25 cellular contexts compared by ENCODE assay signal in genomic region chr3:133408366-133408765, GRCh38. TPM values are rescaled to one million over a fixed set of nuclear protein-coding genes. Genes with fewer than 3 reads are reported as not detected.
"Had no signal": no experiment of that assay in that cellular context is flagged by ENCODE, and none has a peak within 500 bp of the region (broad histone marks: within the 10 kb centered on the region; RNA-seq: fewer than 3 reads in every experiment).

No MANE protein-coding gene starts in this region.

- H3K27ac ChIP-seq: adrenal gland, epithelial cell of prostate, heart left ventricle, left ventricle myocardium inferior, parathyroid adenoma, right lobe of liver, spleen, thoracic aorta, upper lobe of right lung, WERI-Rb-1 had no signal

- H3K27me3 ChIP-seq: right lobe of liver, upper lobe of right lung had no signal

- H3K4me3 ChIP-seq: adrenal gland, heart left ventricle, left ventricle myocardium inferior, right lobe of liver, spleen, thoracic aorta, upper lobe of right lung had no signal

- H3K4me1 ChIP-seq: right lobe of liver, upper lobe of right lung had no signal

- H3K27me3 Mint-ChIP-seq: activated naive CD4-positive, alpha-beta T cell treated with anti-CD3 and anti-CD28 coated beads, Interleukin-2, amount 50 U/mL, for 24 hours had no signal

- H3K79me2 ChIP-seq: parathyroid adenoma had no signal

- H3K9ac ChIP-seq: parathyroid adenoma had no signal

- H3K27ac Mint-ChIP-seq: activated naive CD4-positive, alpha-beta T cell treated with anti-CD3 and anti-CD28 coated beads, Interleukin-2, amount 50 U/mL, for 24 hours; endodermal cell; immature natural killer cell; naive B cell; stimulated activated naive B cell treated with anti-CD40 and anti-IgM and Interleukin-4, amounts not matched to agents 10 μg/mL and 1 μg/mL and 100 μg/mL, for 72 hours; T-helper 17 cell had no signal

- H3K36me3 Mint-ChIP-seq: activated naive CD4-positive, alpha-beta T cell treated with anti-CD3 and anti-CD28 coated beads, Interleukin-2, amount 50 U/mL, for 24 hours; immature natural killer cell; naive B cell; stimulated activated naive B cell treated with anti-CD40 and anti-IgM and Interleukin-4, amounts not matched to agents 10 μg/mL and 1 μg/mL and 100 μg/mL, for 72 hours had no signal

- DNase-seq: activated CD4-positive, alpha-beta T cell treated with anti-CD3 and anti-CD28 coated beads for 1 hour; activated CD8-positive, alpha-beta memory T cell treated with anti-CD3 and anti-CD28 coated beads for 24 hours; activated CD8-positive, alpha-beta memory T cell treated with anti-CD3 and anti-CD28 coated beads, Interleukin-2, amount 50 U/mL, for 48 hours; activated effector memory CD4-positive, alpha-beta T cell treated with anti-CD3 and anti-CD28 coated beads, Interleukin-2, amount 50 U/mL, for 16 hours; activated T-cell treated with anti-CD3 and anti-CD28 coated beads, Interleukin-2, amount 50 U/mL, for 48 hours; adrenal gland; endodermal cell; heart left ventricle; immature natural killer cell; left ventricle myocardium inferior; naive B cell; right lobe of liver; spleen; stimulated activated naive B cell treated with anti-CD40 and anti-IgM and Interleukin-4, amounts not matched to agents 10 μg/mL and 1 μg/mL and 100 μg/mL, for 72 hours; T-helper 17 cell; upper lobe of right lung; WERI-Rb-1 had no signal

- H3K36me3 ChIP-seq: adrenal gland, heart left ventricle, left ventricle myocardium inferior, right lobe of liver, spleen, thoracic aorta, upper lobe of right lung, WERI-Rb-1 had no signal

- H3K4me3 Mint-ChIP-seq: activated naive CD4-positive, alpha-beta T cell treated with anti-CD3 and anti-CD28 coated beads, Interleukin-2, amount 50 U/mL, for 24 hours; endodermal cell; immature natural killer cell; naive B cell; neural crest cell; stimulated activated naive B cell treated with anti-CD40 and anti-IgM and Interleukin-4, amounts not matched to agents 10 μg/mL and 1 μg/mL and 100 μg/mL, for 72 hours; T-helper 17 cell had no signal

- H3K4me1 Mint-ChIP-seq: endodermal cell, immature natural killer cell had no signal

- H3K9me3 Mint-ChIP-seq: activated naive CD4-positive, alpha-beta T cell treated with anti-CD3 and anti-CD28 coated beads, Interleukin-2, amount 50 U/mL, for 24 hours; endodermal cell; immature natural killer cell; naive B cell; neural crest cell; stimulated activated naive B cell treated with anti-CD40 and anti-IgM and Interleukin-4, amounts not matched to agents 10 μg/mL and 1 μg/mL and 100 μg/mL, for 72 hours had no signal

- ATAC-seq: heart left ventricle; right lobe of liver; stimulated activated naive B cell treated with anti-CD40 and anti-IgM and Interleukin-4, amounts not matched to agents 10 μg/mL and 1 μg/mL and 100 μg/mL, for 72 hours; T-helper 17 cell; upper lobe of right lung had no signal

- H2AFZ ChIP-seq: parathyroid adenoma had no signal

- H3K9me3 ChIP-seq: adrenal gland, heart left ventricle, left ventricle myocardium inferior, right lobe of liver, spleen, thoracic aorta, upper lobe of right lung had no signal

RNA-seq across cellular contexts. Expression of gene BFSP2, which starts 8.5 kb away (rescaled TPM):
- total RNA-seq: adrenal gland, cardiac septum, endodermal cell, fibroblast of lung, heart left ventricle, left ventricle myocardium inferior, mononuclear cell, neural crest cell, right lobe of liver, thoracic aorta, upper lobe of right lung had no signal
- polyA plus RNA-seq: adrenal gland, fibroblast of lung, heart left ventricle had no signal
